ENCODE assay signal across 18 cellular contexts in genomic region chr17:39213852-39214251, GRCh38. TPM values are rescaled to one million over a fixed set of nuclear protein-coding genes. Genes with fewer than 3 reads are reported as not detected.
DNase-seq lines count a peak whose midpoint lies in the region; ATAC-seq, FAIRE-seq and TF ChIP-seq lines count a peak whose summit lies in the region.
"Had no signal": no experiment of that assay in that cellular context is flagged by ENCODE, and none has a peak within 500 bp of the region (broad histone marks: within the 10 kb centered on the region; RNA-seq: fewer than 3 reads in every experiment).

No MANE protein-coding gene starts in this region.

- no peak overlapping the region for H3K4ac ChIP-seq in H1 (replicated peaks; ENCODE audit: insufficient read length, low read depth, low read length)

- no peak for TF ChIP-seq CTCF in Panc1 (IDR thresholded peaks at IDR 0.05)
- TF ChIP-seq CTCF in H1 (IDR thresholded peaks at IDR 0.05; ENCODE audit: control extremely low read depth in 1 of 3, insufficient read depth in 1 of 3, low read depth in 1 of 3, low read length in 3 of 3) = no peak

- no peak overlapping the region for H2BK5ac ChIP-seq in H1 (ENCODE audit: low read depth, low read length)

- H4K8ac ChIP-seq in H1 (ENCODE audit: extremely low read depth, insufficient read depth, low read length) = no peak overlapping the region; the same call in 1 of the 2 replicates

- no peak overlapping the region for H2AFZ ChIP-seq in H1 (ENCODE audit: low read length)

- POLR2A ChIA-PET in Panc1 (lab: Charles Lee) (no interaction called here), H1 (lab: Charles Lee; ENCODE audit: partially characterized antibody) (interaction anchor here (1.0 to 3.9 kb wide), 6 partner anchors 10 to 37 kb away, joined by 3 to 13 read pairs (median 5); partner anchors contain the start of gene RPL19), HEK293T (lab: Yijun Ruan, JAX) (interaction anchor here (4.3 kb wide), 1 partner anchor 14 kb away, joined by 24 read pairs; the partner anchor contains the start of gene RPL19)

- H3K14ac ChIP-seq in H1 (ENCODE audit: insufficient read length) = no peak overlapping the region

- no peak for TF ChIP-seq EP300 in H1 (IDR thresholded peaks at IDR 0.05; ENCODE audit: borderline replicate concordance in 1 of 2, low read depth in 2 of 2, low read length in 2 of 2)

- FAIRE-seq in H1 (lab: Jason Lieb, UNC) (no peak), GM19239 (lab: Jason Lieb, UNC) (no peak)
- FAIRE-seq: endometrium, GM12892, TTC549 had no signal

- no peaks in the 10 kb centered on the region for H3K9me3 ChIP-seq in Panc1 (ENCODE audit: control insufficient read depth, insufficient read depth, low read depth, low read length)
- H3K9me3 ChIP-seq in H1 (ENCODE audit: insufficient read depth in 2 of 2, low read depth in 1 of 2, low read length in 1 of 2) = no peaks in the 10 kb centered on the region
- H3K9me3 ChIP-seq: BE2C had no signal

- no peak overlapping the region for H3K4me3 Mint-ChIP-seq in activated naive CD4-positive, alpha-beta T cell treated with anti-CD3 and anti-CD28 coated beads, Interleukin-2, amount 10 ng/mL, durations not matched to agents 7 days and 5 days

- H3K4me3 ChIP-seq in Panc1 (ENCODE audit: low read depth in 2 of 2, low read length in 2 of 2) (no peak overlapping the region), H1 (ENCODE audit: extremely low read depth in 1 of 4, insufficient read depth in 2 of 4, low read depth in 3 of 4, low read length in 4 of 4) (no peak overlapping the region)
- H3K4me3 ChIP-seq: cardiac muscle cell had no signal

- TF ChIP-seq POLR2A in H1 (IDR thresholded peaks at IDR 0.05; ENCODE audit: control extremely low read depth in 1 of 2, low read depth in 2 of 2, low read length in 2 of 2) = no peak

- no peak overlapping the region for H3K9ac ChIP-seq in H1 (replicated peaks in 1 of 4; ENCODE audit: extremely low read depth in 1 of 4, low read depth in 3 of 4, low read length in 3 of 4)

- H3K4me1 Mint-ChIP-seq in activated naive CD4-positive, alpha-beta T cell treated with anti-CD3 and anti-CD28 coated beads, Interleukin-2, amount 10 ng/mL, durations not matched to agents 7 days and 5 days = peaks cover 11% of the 10 kb centered on the region

- H3K4me2 ChIP-seq in H1 (ENCODE audit: insufficient read depth in 1 of 2, low read depth in 2 of 2, low read length in 2 of 2) = no peak overlapping the region

- DNase-seq in ELR (ENCODE audit: low read depth) (peak; percentile 66), Panc1 (ENCODE audit: low read depth, low spot score) (no peak), H1 (ENCODE audit: low read depth in 1 of 2, low spot score in 2 of 2) (no peak), renal cortical epithelial cell (ENCODE audit: low read depth) (peak; percentile 67), mesenteric fat pad (ENCODE audit: low spot score) (no peak), HEK293T (ENCODE audit: extremely low spot score) (no peak), GM19239 (ENCODE audit: insufficient read length, low spot score) (no peak)
- DNase-seq in activated naive CD4-positive, alpha-beta T cell treated with anti-CD3 and anti-CD28 coated beads, Interleukin-2, amount 10 ng/mL, durations not matched to agents 7 days and 5 days = no peak
- DNase-seq: activated gamma-delta T cell; BE2C; NCI-H524 treated with DMSO at 0.1 percent for 48 hours; stimulated activated CD4-positive, alpha-beta T cell treated with anti-CD3 and anti-CD28 coated beads, Interleukin-15, amount 100 ng/mL, for 24 hours had no signal

- peaks cover 6% of the 10 kb centered on the region; the same call in 1 of the 2 replicates for H3K23me2 ChIP-seq in H1 (ENCODE audit: low read depth, low read length)

- no peak for TF ChIP-seq RAD21 in H1 (IDR thresholded peaks at IDR 0.05 in 1 of 2, conservative IDR thresholded peaks at IDR 0.05 in 1 of 2; ENCODE audit: low read depth in 2 of 2, low read length in 2 of 2)

- H2BK20ac ChIP-seq in H1 (ENCODE audit: low read length) = no peak overlapping the region

- no peak overlapping the region for H2BK15ac ChIP-seq in H1 (ENCODE audit: low read length)

- no peaks in the 10 kb centered on the region for H3K36me3 Mint-ChIP-seq in activated naive CD4-positive, alpha-beta T cell treated with anti-CD3 and anti-CD28 coated beads, Interleukin-2, amount 10 ng/mL, durations not matched to agents 7 days and 5 days

- no peak overlapping the region for H3K27ac Mint-ChIP-seq in activated naive CD4-positive, alpha-beta T cell treated with anti-CD3 and anti-CD28 coated beads, Interleukin-2, amount 10 ng/mL, durations not matched to agents 7 days and 5 days

- H3K27me3 ChIP-seq in Panc1 (ENCODE audit: control insufficient read depth, insufficient read depth, low read length) (no peaks in the 10 kb centered on the region), H1 (replicated peaks in 1 of 4; ENCODE audit: control insufficient read depth in 3 of 4, extremely low read depth in 1 of 4, insufficient read depth in 3 of 4, low read length in 3 of 4) (peaks cover 0 to 14% (median 8%) of the 10 kb centered on the region in 4 experiments; a peak in 5 of 7 replicates)

- no peak overlapping the region for H3K23ac ChIP-seq in H1 (ENCODE audit: insufficient read length)

- CTCF ChIA-PET in Panc1 (lab: Charles Lee) (no interaction called here), H1 (lab: Charles Lee; ENCODE audit: partially characterized antibody) (interaction anchor here (2.2 to 24.1 kb wide), 3 partner anchors 9 to 26 kb away, joined by 8 to 982 read pairs (median 10); partner anchors contain the start of gene STAC2), HEK293T (lab: Yijun Ruan, JAX) (interaction anchor here (2.2 kb wide), 1 partner anchor 22 kb away, joined by 7 read pairs; no protein-coding TSS in a partner anchor)
- CTCF ChIA-PET in activated naive CD4-positive, alpha-beta T cell treated with anti-CD3 and anti-CD28 coated beads, Interleukin-2, amount 10 ng/mL, durations not matched to agents 7 days and 5 days (lab: Charles Lee) = interaction anchor here (1.0 to 1.9 kb wide), 2 partner anchors 17 to 22 kb away, joined by 3 to 6 read pairs; no protein-coding TSS in a partner anchor

- H4K20me1 ChIP-seq in H1 (replicated peaks in 1 of 2; ENCODE audit: control insufficient read depth in 1 of 2, insufficient read depth in 2 of 2, low read length in 2 of 2) = no peaks in the 10 kb centered on the region

- no peaks in the 10 kb centered on the region for H3K36me3 ChIP-seq in Panc1 (ENCODE audit: control insufficient read depth, insufficient read depth, low read length)
- no peaks in the 10 kb centered on the region for H3K36me3 ChIP-seq in H1 (ENCODE audit: control insufficient read depth in 2 of 4, insufficient read depth in 4 of 4, low read length in 3 of 4)
- H3K36me3 ChIP-seq: BE2C, cardiac muscle cell had no signal

- no peak overlapping the region for H2BK120ac ChIP-seq in H1 (replicated peaks; ENCODE audit: low read depth, low read length)

- H3K18ac ChIP-seq in H1 (ENCODE audit: extremely low read depth, low read length) = no peak overlapping the region

- no peak overlapping the region for H4K5ac ChIP-seq in H1 (ENCODE audit: insufficient read length, low read depth, low read length)

- H3K4me1 ChIP-seq in Panc1 (ENCODE audit: control insufficient read depth, insufficient read depth, low read length) (peaks cover 5% of the 10 kb centered on the region; the same call in 1 of the 2 replicates), H1 (replicated peaks in 1 of 4; ENCODE audit: control insufficient read depth in 3 of 4, insufficient read depth in 4 of 4, low read length in 3 of 4) (peaks cover 5 to 31% (median 20%) of the 10 kb centered on the region in 4 experiments)

- peaks cover 96% of the 10 kb centered on the region for H3K27me3 Mint-ChIP-seq in activated naive CD4-positive, alpha-beta T cell treated with anti-CD3 and anti-CD28 coated beads, Interleukin-2, amount 10 ng/mL, durations not matched to agents 7 days and 5 days

- peak; percentile 58; the same call in 1 of the 2 replicates for ATAC-seq in Panc1

- intact Hi-C loops in Panc1 (cut with micrococcal nuclease; ENCODE audit: unreplicated experiment) = no loop called here

- peak overlapping the region; percentile 75; the same call in 1 of the 2 replicates for H2AK5ac ChIP-seq in H1 (ENCODE audit: low read depth, low read length)

- no peaks in the 10 kb centered on the region for H3K79me2 ChIP-seq in H1 (ENCODE audit: control insufficient read depth in 1 of 2, insufficient read depth in 2 of 2, low read length in 2 of 2)

- H3K56ac ChIP-seq in H1 (replicated peaks; ENCODE audit: insufficient read length, low read depth, low read length) = no peak overlapping the region

- H3K27ac ChIP-seq in Panc1 (ENCODE audit: low read length) = no peak overlapping the region
- H3K27ac ChIP-seq in H1 (ENCODE audit: low read depth, low read length) = no peak overlapping the region
- H3K27ac ChIP-seq: cardiac muscle cell had no signal

- in situ Hi-C loops in Panc1 (cut with HindIII; ENCODE audit: low pct_unique_long_range_greater_than_20kb, low sequenced_read_pairs) = no loop called here

- BruUV-seq in Panc1 (replicated peaks; lab: Mats Ljungman, UMichigan) = no TSS peak

- H2BK12ac ChIP-seq in H1 (ENCODE audit: low read depth, low read length) = no peak overlapping the region

- WGBS in H1 (ENCODE audit: extremely low coverage in 1 of 2, insufficient coverage in 1 of 2, insufficient read length in 1 of 2, insufficient replicate concordance in 2 of 2, low coverage in 1 of 2, low lambda C conversion rate in 2 of 2, missing lambda C conversion rate in 1 of 2), 2 experiments = 86% methylated on average over 9 of the region's 9 CpGs; no CpG with 5 or more reads in 1 of the 2 experiments

- H3K9me3 Mint-ChIP-seq in activated naive CD4-positive, alpha-beta T cell treated with anti-CD3 and anti-CD28 coated beads, Interleukin-2, amount 10 ng/mL, durations not matched to agents 7 days and 5 days = no peaks in the 10 kb centered on the region

- H4K91ac ChIP-seq in H1 (replicated peaks; ENCODE audit: insufficient read length, low read length) = no peak overlapping the region

- no peaks in the 10 kb centered on the region for H3K79me1 ChIP-seq in H1 (ENCODE audit: low read depth, low read length)

RNA-seq across cellular contexts. Expression of gene STAC2, which starts 11.9 kb away (rescaled TPM):
- total RNA-seq in Panc1 (2021; ENCODE audit: unreplicated experiment) = 0.08 TPM
- not detected for polyA plus RNA-seq in Panc1 (2012; ENCODE audit: insufficient read length)
- 5.4 and 6.0 TPM in 2 replicates for total RNA-seq in H1 (2021; fragmentation: NEBNext Ultra II Directional; extraction: Animal tissue kit (Norgen Biotek cat#: 25700))
- 1.5 and 2.5 TPM in 2 replicates for polyA plus RNA-seq in H1 (2011; rRNA removed)
- 1.7 TPM for polyA plus RNA-seq in H1 (2011; cell fraction: cytosol; rRNA removed)
- polyA plus RNA-seq in H1 (2011; cell fraction: nucleus; rRNA removed) = 3.9 TPM
- polyA plus RNA-seq in H1 (2012, experiment 1 of 2) = 4.2 to 6.3 TPM (median 5.2 TPM) in 4 replicates
- 5.2 TPM for polyA plus RNA-seq in H1 (2012, experiment 2 of 2)
- 4.3 TPM for polyA plus RNA-seq in H1 (2013, experiment 1 of 2)
- polyA plus RNA-seq in H1 (2013, experiment 2 of 2) = 4.7 TPM
- 1.2 and 1.7 TPM in 2 replicates for polyA minus RNA-seq in H1 (2011; rRNA and poly(A)+ RNA removed)
- polyA minus RNA-seq in H1 (2011; cell fraction: cytosol; rRNA and poly(A)+ RNA removed) = 1.5 TPM
- polyA minus RNA-seq in H1 (2011; cell fraction: nucleus; rRNA and poly(A)+ RNA removed) = 1.1 TPM
- total RNA-seq in renal cortical epithelial cell = 44.7 TPM in 1 of 2 replicates, not detected in the other
- 0.16 TPM for total RNA-seq in mesenteric fat pad
- total RNA-seq: activated CD8-positive, alpha-beta memory T cell treated with anti-CD3 and anti-CD28 coated beads for 36 hours; kidney epithelial cell had no signal

RNA-seq across cellular contexts. Expression of gene RPL19, which starts 13.8 kb away (rescaled TPM):
- 971 TPM for total RNA-seq in Panc1 (2021; ENCODE audit: unreplicated experiment)
- polyA plus RNA-seq in Panc1 (2012; ENCODE audit: insufficient read length) = 994 TPM
- total RNA-seq in H1 (2021; fragmentation: NEBNext Ultra II Directional; extraction: Animal tissue kit (Norgen Biotek cat#: 25700)) = 2,182 and 2,219 TPM in 2 replicates
- polyA plus RNA-seq in H1 (2011; rRNA removed) = 1,992 and 2,108 TPM in 2 replicates
- polyA plus RNA-seq in H1 (2011; cell fraction: cytosol; rRNA removed) = 3,481 TPM
- 2,043 TPM for polyA plus RNA-seq in H1 (2011; cell fraction: nucleus; rRNA removed)
- polyA plus RNA-seq in H1 (2012, experiment 1 of 2) = 1,394 to 2,903 TPM (median 2,742 TPM) in 4 replicates
- 1,232 TPM for polyA plus RNA-seq in H1 (2012, experiment 2 of 2)
- polyA plus RNA-seq in H1 (2013, experiment 1 of 2) = 2,492 TPM
- 2,408 TPM for polyA plus RNA-seq in H1 (2013, experiment 2 of 2)
- 605 and 718 TPM in 2 replicates for polyA minus RNA-seq in H1 (2011; rRNA and poly(A)+ RNA removed)
- 697 TPM for polyA minus RNA-seq in H1 (2011; cell fraction: cytosol; rRNA and poly(A)+ RNA removed)
- polyA minus RNA-seq in H1 (2011; cell fraction: nucleus; rRNA and poly(A)+ RNA removed) = 464 TPM
- 1,714 and 1,811 TPM in 2 replicates for total RNA-seq in renal cortical epithelial cell
- 1,346 TPM for total RNA-seq in mesenteric fat pad

RNA-seq across cellular contexts. Expression of gene CACNB1, which starts 16.4 kb away (rescaled TPM):
- total RNA-seq in Panc1 (2021; ENCODE audit: unreplicated experiment) (14.9 TPM), renal cortical epithelial cell (4.3 and 5.4 TPM in 2 replicates), mesenteric fat pad (5.1 TPM)
- polyA plus RNA-seq in Panc1 (2012; ENCODE audit: insufficient read length) = 5.7 TPM
- total RNA-seq in H1 (2021; fragmentation: NEBNext Ultra II Directional; extraction: Animal tissue kit (Norgen Biotek cat#: 25700)) = 15.1 and 17.8 TPM in 2 replicates
- polyA plus RNA-seq in H1 (2011; rRNA removed) = 7.2 and 10.6 TPM in 2 replicates
- 7.7 TPM for polyA plus RNA-seq in H1 (2011; cell fraction: cytosol; rRNA removed)
- 43.5 TPM for polyA plus RNA-seq in H1 (2011; cell fraction: nucleus; rRNA removed)
- polyA plus RNA-seq in H1 (2012, experiment 1 of 2) = 11.9 to 16.4 TPM (median 14.1 TPM) in 4 replicates
- polyA plus RNA-seq in H1 (2012, experiment 2 of 2) = 12.9 TPM
- polyA plus RNA-seq in H1 (2013, experiment 1 of 2) = 7.2 TPM
- 7.1 TPM for polyA plus RNA-seq in H1 (2013, experiment 2 of 2)
- 15.8 and 25.4 TPM in 2 replicates for polyA minus RNA-seq in H1 (2011; rRNA and poly(A)+ RNA removed)
- polyA minus RNA-seq in H1 (2011; cell fraction: cytosol; rRNA and poly(A)+ RNA removed) = 8.0 TPM
- 18.6 TPM for polyA minus RNA-seq in H1 (2011; cell fraction: nucleus; rRNA and poly(A)+ RNA removed)

RNA-seq across cellular contexts. Expression of gene ARL5C, which starts 47.9 kb away (rescaled TPM):
- not detected for total RNA-seq in Panc1 (2021; ENCODE audit: unreplicated experiment)
- not detected for polyA plus RNA-seq in Panc1 (2012; ENCODE audit: insufficient read length)
- total RNA-seq in H1 (2021; fragmentation: NEBNext Ultra II Directional; extraction: Animal tissue kit (Norgen Biotek cat#: 25700)) = not detected in 2 replicates
- not detected in 2 replicates for polyA plus RNA-seq in H1 (2011; rRNA removed)
- polyA plus RNA-seq in H1 (2011; cell fraction: cytosol; rRNA removed) = not detected
- not detected for polyA plus RNA-seq in H1 (2011; cell fraction: nucleus; rRNA removed)
- 0.10 TPM in 1 of 4 replicates, not detected in the others for polyA plus RNA-seq in H1 (2012, experiment 1 of 2)
- polyA plus RNA-seq in H1 (2012, experiment 2 of 2) = not detected
- not detected for polyA plus RNA-seq in H1 (2013, experiment 1 of 2)
- polyA plus RNA-seq in H1 (2013, experiment 2 of 2) = not detected
- 0.06 TPM in 1 of 2 replicates, not detected in the other for polyA minus RNA-seq in H1 (2011; rRNA and poly(A)+ RNA removed)
- polyA minus RNA-seq in H1 (2011; cell fraction: cytosol; rRNA and poly(A)+ RNA removed) = not detected
- polyA minus RNA-seq in H1 (2011; cell fraction: nucleus; rRNA and poly(A)+ RNA removed) = not detected
- not detected in 2 replicates for total RNA-seq in renal cortical epithelial cell
- not detected for total RNA-seq in mesenteric fat pad
- total RNA-seq: activated CD8-positive, alpha-beta memory T cell treated with anti-CD3 and anti-CD28 coated beads for 36 hours; kidney epithelial cell had no signal
- polyA plus RNA-seq: cardiac muscle cell had no signal

Comparison
In these comparisons a context has a peak if more than half of its experiments do, and no peak if none do; other contexts are left out.
1. DNase-seq: peak in ELR (single experiment) and renal cortical epithelial cell (single experiment); none in Panc1 (single experiment), H1 (0 of 2), mesenteric fat pad (single experiment), HEK293T (single experiment), GM19239 (single experiment) and activated naive CD4-positive, alpha-beta T cell treated with anti-CD3 and anti-CD28 coated beads, Interleukin-2, amount 10 ng/mL, durations not matched to agents 7 days and 5 days (single experiment).